10 cellular contexts compared by ENCODE assay signal in the genomic region with DNA sequence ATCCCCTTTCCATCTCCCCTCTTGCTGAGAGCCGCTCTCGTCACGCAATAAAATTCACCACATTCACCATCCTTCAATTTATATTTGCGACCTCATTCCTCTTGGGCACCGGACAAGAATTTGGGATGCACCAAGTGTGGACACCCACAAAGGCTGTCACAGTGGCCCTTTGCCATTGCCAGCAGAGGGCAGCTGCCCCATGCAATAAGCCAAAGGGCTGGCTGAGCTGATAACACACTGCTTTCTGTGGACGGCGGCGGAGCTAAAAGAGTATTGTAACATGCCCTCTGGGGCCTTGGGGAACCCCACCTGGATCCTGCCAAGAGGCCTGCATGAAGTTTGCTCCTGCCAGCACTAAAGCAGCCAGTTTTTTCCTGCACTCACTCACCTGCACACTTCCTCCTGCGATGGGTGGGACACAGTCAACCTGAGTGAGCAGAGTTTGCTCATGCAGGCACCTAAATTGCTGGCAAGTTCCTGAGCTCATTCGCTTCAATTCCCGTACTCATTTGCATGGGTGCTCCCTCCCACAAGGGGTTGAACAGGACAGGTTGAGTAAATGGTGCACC.
A peak's percentile ranks its signal among the peaks of the same experiment; 100 is the strongest.
DNase-seq lines count a peak whose midpoint lies in the region; ATAC-seq, FAIRE-seq and TF ChIP-seq lines count a peak whose summit lies in the region.
"Had no signal": no experiment of that assay in that cellular context is flagged by ENCODE, and none has a peak within 500 bp of the region (broad histone marks: within the 10 kb centered on the region; RNA-seq: fewer than 3 reads in every experiment).

No MANE protein-coding gene starts in this region.

- H3K36me3 ChIP-seq in keratinocyte (ENCODE audit: control insufficient read depth in 2 of 2, extremely low read depth in 1 of 2, insufficient read depth in 2 of 2, low read length in 2 of 2): no peaks in the 10 kb centered on the region

- H3K36me3 Mint-ChIP-seq in activated CD8-positive, alpha-beta memory T cell treated with anti-CD3 and anti-CD28 coated beads, Interleukin-2, amount 10 ng/mL, durations not matched to agents 7 days and 5 days: no peaks in the 10 kb centered on the region

- H3K9me3 Mint-ChIP-seq in activated CD8-positive, alpha-beta memory T cell treated with anti-CD3 and anti-CD28 coated beads, Interleukin-2, amount 10 ng/mL, durations not matched to agents 7 days and 5 days (ENCODE audit: low read depth): peaks cover 4% of the 10 kb centered on the region

- in situ Hi-C loops in T47D (cut with HindIII; ENCODE audit: low pct_unique_long_range_greater_than_20kb, low sequenced_read_pairs): no loop called here

- ATAC-seq in Right ventricle myocardium inferior: peak; percentile 68
- ATAC-seq in activated CD8-positive, alpha-beta memory T cell treated with anti-CD3 and anti-CD28 coated beads, Interleukin-2, amount 10 ng/mL, durations not matched to agents 7 days and 5 days: no peak

- no peak for DNase-seq in Right ventricle myocardium inferior (ENCODE audit: missing footprints)
- no peak for DNase-seq in cardiac septum (ENCODE audit: low spot score)
- DNase-seq in T47D (ENCODE audit: low read depth in 1 of 2, low spot score in 1 of 2): peak; percentile 2 to 64
- DNase-seq in keratinocyte (ENCODE audit: low read depth, low spot score): no peak
- DNase-seq in HEK293T (ENCODE audit: extremely low spot score): no peak
- DNase-seq in activated CD8-positive, alpha-beta memory T cell treated with anti-CD3 and anti-CD28 coated beads, Interleukin-2, amount 10 ng/mL, durations not matched to agents 7 days and 5 days: no peak
- no peak for DNase-seq in NCI-H2029 treated with DMSO at 0.1 percent for 48 hours (lab: John Stamatoyannopoulos, UW)
- no peak for DNase-seq in stimulated activated CD8-positive, alpha-beta memory T cell treated with anti-CD3 and anti-CD28 coated beads, Interleukin-4, amount 100 ng/mL, for 48 hours
- DNase-seq: NCI-H1694 treated with DMSO at 0.1 percent for 48 hours had no signal

- FAIRE-seq in keratinocyte (lab: Jason Lieb, UNC): no peak
- FAIRE-seq: TTC549 had no signal

- H3K4me2 ChIP-seq in keratinocyte (ENCODE audit: control insufficient read depth, extremely low read depth, insufficient read depth, low read depth, low read length): no peak overlapping the region

- dilution Hi-C loops in keratinocyte (cut with MboI; ENCODE audit: extremely low pct_ligation_motif_present, low sequenced_read_pairs): no loop called here

- no peak overlapping the region for H3K4me3 Mint-ChIP-seq in activated CD8-positive, alpha-beta memory T cell treated with anti-CD3 and anti-CD28 coated beads, Interleukin-2, amount 10 ng/mL, durations not matched to agents 7 days and 5 days

- no peaks in the 10 kb centered on the region for H3K4me1 ChIP-seq in keratinocyte (ENCODE audit: control insufficient read depth, extremely low read depth, insufficient read depth, low read length)

- peak; percentile 20 to 64 (median 55) for TF ChIP-seq CTCF in keratinocyte (optimal IDR thresholded peaks at IDR 0.05 in 1 of 3, IDR thresholded peaks at IDR 0.05 in 1 of 3, conservative IDR thresholded peaks at IDR 0.05 in 1 of 3; ENCODE audit: extremely low read depth in 1 of 3, insufficient read depth in 2 of 3, low read length in 3 of 3)

- no peak overlapping the region for H2AFZ ChIP-seq in keratinocyte (ENCODE audit: control insufficient read depth, low read length)

- H3K79me2 ChIP-seq in keratinocyte (ENCODE audit: control insufficient read depth, insufficient read depth, low read length): no peaks in the 10 kb centered on the region

- no peak overlapping the region for H3K27ac Mint-ChIP-seq in activated CD8-positive, alpha-beta memory T cell treated with anti-CD3 and anti-CD28 coated beads, Interleukin-2, amount 10 ng/mL, durations not matched to agents 7 days and 5 days

- H3K9me1 ChIP-seq in keratinocyte (ENCODE audit: control insufficient read depth, extremely low read depth, insufficient read depth, low read length): no peaks in the 10 kb centered on the region

- no peaks in the 10 kb centered on the region for H4K20me1 ChIP-seq in keratinocyte (ENCODE audit: control insufficient read depth, extremely low read depth, insufficient read depth, low read length)

- intact Hi-C loops in Right ventricle myocardium inferior (cut with DNase I) (no loop called here), cardiac septum (cut with DNase I) (no loop called here)

- H3K27ac ChIP-seq in keratinocyte (ENCODE audit: control insufficient read depth, insufficient read depth, low read length): no peak overlapping the region

- H3K27me3 Mint-ChIP-seq in activated CD8-positive, alpha-beta memory T cell treated with anti-CD3 and anti-CD28 coated beads, Interleukin-2, amount 10 ng/mL, durations not matched to agents 7 days and 5 days: no peaks in the 10 kb centered on the region

- no peak overlapping the region for H3K4me3 ChIP-seq in keratinocyte (ENCODE audit: control insufficient read depth in 2 of 3, extremely low read depth in 1 of 3, insufficient read depth in 2 of 3, low read depth in 1 of 3, low read length in 3 of 3)

- H3K4me1 Mint-ChIP-seq in activated CD8-positive, alpha-beta memory T cell treated with anti-CD3 and anti-CD28 coated beads, Interleukin-2, amount 10 ng/mL, durations not matched to agents 7 days and 5 days: no peaks in the 10 kb centered on the region

- no peaks in the 10 kb centered on the region for H3K27me3 ChIP-seq in keratinocyte (ENCODE audit: control insufficient read depth, extremely low read depth, insufficient read depth, low read length)

- CTCF ChIA-PET in HEK293T (lab: Yijun Ruan, JAX): no interaction called here
- CTCF ChIA-PET in activated CD8-positive, alpha-beta memory T cell treated with anti-CD3 and anti-CD28 coated beads, Interleukin-2, amount 10 ng/mL, durations not matched to agents 7 days and 5 days (lab: Charles Lee): no interaction called here

- H3K9me3 ChIP-seq in keratinocyte (ENCODE audit: control insufficient read depth, low read depth, low read length): no peaks in the 10 kb centered on the region

- no peak overlapping the region for H3K9ac ChIP-seq in keratinocyte (ENCODE audit: control insufficient read depth, extremely low read depth, insufficient read depth, low read length)

- POLR2A ChIA-PET in HEK293T (lab: Yijun Ruan, JAX): no interaction called here

TF ChIP-seq in HEK293T, 16 proteins besides CTCF, POLR2A, EP300 and RAD21:
- TF ChIP-seq HDGF (IDR thresholded peaks at IDR 0.05; ENCODE audit: borderline replicate concordance) (no peak), ZNF384 (IDR thresholded peaks at IDR 0.05) (no peak), BHLHE40 (IDR thresholded peaks at IDR 0.05; ENCODE audit: borderline replicate concordance) (no peak), TARDBP (IDR thresholded peaks at IDR 0.05) (no peak), FOXK2 (IDR thresholded peaks at IDR 0.05) (no peak), ARNT (IDR thresholded peaks at IDR 0.05) (no peak), NFRKB (IDR thresholded peaks at IDR 0.05) (no peak), LEF1 (IDR thresholded peaks at IDR 0.05; ENCODE audit: borderline replicate concordance) (no peak), SP1 (IDR thresholded peaks at IDR 0.05) (no peak), FOXM1 (IDR thresholded peaks at IDR 0.05; ENCODE audit: borderline replicate concordance) (no peak), FOXA1 (IDR thresholded peaks at IDR 0.05) (no peak)
- TF ChIP-seq, protein P1, sequence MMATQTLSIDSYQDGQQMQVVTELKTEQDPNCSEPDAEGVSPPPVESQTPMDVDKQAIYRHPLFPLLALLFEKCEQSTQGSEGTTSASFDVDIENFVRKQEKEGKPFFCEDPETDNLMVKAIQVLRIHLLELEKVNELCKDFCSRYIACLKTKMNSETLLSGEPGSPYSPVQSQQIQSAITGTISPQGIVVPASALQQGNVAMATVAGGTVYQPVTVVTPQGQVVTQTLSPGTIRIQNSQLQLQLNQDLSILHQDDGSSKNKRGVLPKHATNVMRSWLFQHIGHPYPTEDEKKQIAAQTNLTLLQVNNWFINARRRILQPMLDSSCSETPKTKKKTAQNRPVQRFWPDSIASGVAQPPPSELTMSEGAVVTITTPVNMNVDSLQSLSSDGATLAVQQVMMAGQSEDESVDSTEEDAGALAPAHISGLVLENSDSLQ (IDR thresholded peaks at IDR 0.05): no peak
TF ChIP-seq in HEK293T: peak in this region for 0.

Comparison
In these comparisons a context has a peak if more than half of its experiments do, and no peak if none do; other contexts are left out.
1. DNase-seq: peak in T47D (2 of 2); none in Right ventricle myocardium inferior (single experiment), cardiac septum (single experiment), keratinocyte (single experiment), HEK293T (single experiment), activated CD8-positive, alpha-beta memory T cell treated with anti-CD3 and anti-CD28 coated beads, Interleukin-2, amount 10 ng/mL, durations not matched to agents 7 days and 5 days (single experiment), NCI-H2029 treated with DMSO at 0.1 percent for 48 hours (single experiment) and stimulated activated CD8-positive, alpha-beta memory T cell treated with anti-CD3 and anti-CD28 coated beads, Interleukin-4, amount 100 ng/mL, for 48 hours (single experiment).